8 cellular contexts compared by ENCODE assay signal in genomic region chr7:155533827-155534690, GRCh38. TPM values are rescaled to one million over a fixed set of nuclear protein-coding genes. Genes with fewer than 3 reads are reported as not detected.
A peak's percentile ranks its signal among the peaks of the same experiment; 100 is the strongest.
DNase-seq lines count a peak whose midpoint lies in the region; ATAC-seq and TF ChIP-seq lines count a peak whose summit lies in the region.

No MANE protein-coding gene starts in this region.

- peak overlapping the region; percentile 71 for H3K4me2 ChIP-seq in SK-N-SH

- peaks cover 8% of the 10 kb centered on the region for H3K4me1 Mint-ChIP-seq in endodermal cell

- H3K4me1 ChIP-seq in ES-I3 (ENCODE audit: insufficient read depth, low read length) (0 out of 2 replicates have a peak, but pooled peaks cover 3% of the 10 kb centered on the region), SK-N-SH (ENCODE audit: control insufficient read depth in 1 of 2, insufficient read depth in 2 of 2, low read depth in 1 of 2, low read length in 1 of 2) (peaks cover 0 to 11% of the 10 kb centered on the region in 2 experiments; a peak in 1 of 4 replicates), endodermal cell (ENCODE audit: control insufficient read depth, insufficient read depth, low read length) (peaks cover 5% of the 10 kb centered on the region), neuron (ENCODE audit: insufficient read depth, low read length) (peaks cover 41% of the 10 kb centered on the region)

- peak overlapping the region; percentile 41 for H3K4me3 Mint-ChIP-seq in endodermal cell

- H3K36me3 ChIP-seq in ES-I3 (ENCODE audit: insufficient read depth, low read length) (no peaks in the 10 kb centered on the region), SK-N-SH (replicated peaks in 1 of 2; ENCODE audit: control insufficient read depth in 1 of 2, insufficient read depth in 2 of 2, low read length in 1 of 2) (no peaks in the 10 kb centered on the region), endodermal cell (ENCODE audit: control insufficient read depth, insufficient read depth, low read length) (no peaks in the 10 kb centered on the region), neuron (ENCODE audit: insufficient read depth, low read length) (no peaks in the 10 kb centered on the region), MG63 (no peaks in the 10 kb centered on the region)

- ATAC-seq in HG03175 (IDR thresholded peaks at IDR 0.05; ENCODE audit: unreplicated experiment) (peak; percentile 58), GM18870 (IDR thresholded peaks at IDR 0.05; ENCODE audit: unreplicated experiment) (no peak), HG02852 (IDR thresholded peaks at IDR 0.05; ENCODE audit: unreplicated experiment) (no peak)

- TF ChIP-seq RAD21 in SK-N-SH (IDR thresholded peaks at IDR 0.05; ENCODE audit: low read length), result peak; percentile 55

- peak overlapping the region; percentile 44; the same call in 1 of the 2 replicates for H3K9ac ChIP-seq in ES-I3 (ENCODE audit: low read depth, low read length)
- no peak overlapping the region for H3K9ac ChIP-seq in SK-N-SH
- H3K9ac ChIP-seq in endodermal cell (ENCODE audit: extremely low read depth, low read length, poor library complexity, severe bottlenecking), result no peak overlapping the region

- POLR2A ChIA-PET in SK-N-SH (lab: Yijun Ruan, JAX), result no interaction called here

- TF ChIP-seq EP300 in SK-N-SH (IDR thresholded peaks at IDR 0.05; ENCODE audit: borderline replicate concordance in 1 of 2, low read depth in 1 of 2, low read length in 1 of 2), result no peak

- no peaks in the 10 kb centered on the region for H3K79me2 ChIP-seq in SK-N-SH (ENCODE audit: insufficient read depth)

- H3K9me2 ChIP-seq in SK-N-SH, result no peaks in the 10 kb centered on the region

- TF ChIP-seq CTCF in SK-N-SH (IDR thresholded peaks at IDR 0.05) (peak; percentile 75), endodermal cell (conservative IDR thresholded peaks at IDR 0.05) (peak; percentile 90)

- H2AFZ ChIP-seq in SK-N-SH (ENCODE audit: low read depth) (no peak overlapping the region), neuron (ENCODE audit: low read depth, low read length) (peak overlapping the region; percentile 92)

- no peaks in the 10 kb centered on the region for H3F3A ChIP-seq in SK-N-SH (replicated peaks; ENCODE audit: insufficient read depth)

- peaks cover 88% of the 10 kb centered on the region for H3K27me3 Mint-ChIP-seq in endodermal cell (ENCODE audit: insufficient read depth)

- H3K27ac ChIP-seq in SK-N-SH (ENCODE audit: low read depth in 2 of 2, low read length in 1 of 2) (no peak overlapping the region), endodermal cell (ENCODE audit: low read depth, low read length) (no peak overlapping the region)

- peaks cover 6% of the 10 kb centered on the region for H3K9me3 Mint-ChIP-seq in endodermal cell

- H3K4me3 ChIP-seq in SK-N-SH (ENCODE audit: low read depth in 2 of 2, low read length in 1 of 2), result peak overlapping the region in 1 of 2 experiments; percentile 34; a peak in 2 of 4 replicates
- peak overlapping the region; percentile 81 for H3K4me3 ChIP-seq in endodermal cell (ENCODE audit: low read length)
- H3K4me3 ChIP-seq in neuron (ENCODE audit: low read length), result peak overlapping the region; percentile 61
- no peak overlapping the region for H3K4me3 ChIP-seq in MG63

- DNase-seq in SK-N-SH (peak; percentile 92), endodermal cell (peak; percentile 91), MG63 (no peak)

- H3K27me3 ChIP-seq in SK-N-SH (ENCODE audit: insufficient read depth) (peaks cover 83% of the 10 kb centered on the region), endodermal cell (ENCODE audit: control insufficient read depth, insufficient read depth, low read length, poor library complexity, severe bottlenecking) (peaks cover 89% of the 10 kb centered on the region), neuron (ENCODE audit: insufficient read depth, low read length) (peaks cover 22% of the 10 kb centered on the region), MG63 (no peaks in the 10 kb centered on the region)

- WGBS in SK-N-SH (ENCODE audit: low lambda C conversion rate), result 28% methylated on average over 26 of the region's 27 CpGs
- WGBS in endodermal cell (ENCODE audit: insufficient coverage in 1 of 2, insufficient read length in 1 of 2), 2 experiments, result 19 to 33% methylated on average over 11 to 27 of the region's 27 CpGs

- H3K36me3 Mint-ChIP-seq in endodermal cell (ENCODE audit: low read depth), result no peaks in the 10 kb centered on the region

- CTCF ChIA-PET in SK-N-SH (lab: Yijun Ruan, JAX), result interaction anchor here (0.7 to 4.8 kb wide), 24 partner anchors 10 to 1796 kb away, joined by 3 to 33 read pairs (median 4); partner anchors contain the start of genes CNPY1 and RBM33

- no peak overlapping the region for H3K27ac Mint-ChIP-seq in endodermal cell

- H3K9me3 ChIP-seq in ES-I3 (ENCODE audit: control insufficient read depth, insufficient read depth, low read length), result no peaks in the 10 kb centered on the region
- no peaks in the 10 kb centered on the region for H3K9me3 ChIP-seq in SK-N-SH
- H3K9me3 ChIP-seq in endodermal cell (ENCODE audit: control insufficient read depth, low read length), result no peaks in the 10 kb centered on the region
- no peaks in the 10 kb centered on the region for H3K9me3 ChIP-seq in neuron (ENCODE audit: low read length)
- no peaks in the 10 kb centered on the region for H3K9me3 ChIP-seq in MG63

- H4K20me1 ChIP-seq in SK-N-SH (ENCODE audit: insufficient read depth), result no peaks in the 10 kb centered on the region

TF ChIP-seq in SK-N-SH, 30 proteins besides CTCF, POLR2A, EP300 and RAD21:
- TF ChIP-seq FOXM1 (IDR thresholded peaks at IDR 0.05; ENCODE audit: low read depth) (no peak), SMC3 (IDR thresholded peaks at IDR 0.05; ENCODE audit: low read depth, low read length) (peak; percentile 41)

RNA-seq across cellular contexts. Expression of gene CNPY1, which starts 12.3 kb away (rescaled TPM):
- polyA plus RNA-seq in SK-N-SH (2012; rRNA removed), result not detected in 2 replicates
- not detected in 2 replicates for polyA plus RNA-seq in SK-N-SH (2012; cell fraction: cytosol; rRNA removed)
- polyA plus RNA-seq in SK-N-SH (2012; cell fraction: nucleus; rRNA removed), result not detected in 2 replicates
- under 1 TPM in 1 of 2 donors, not detected in 1; 0.33 TPM for total RNA-seq in endodermal cell
- 18.5 TPM for polyA plus RNA-seq in endodermal cell (2013, experiment 1 of 2)
- polyA plus RNA-seq in endodermal cell (2013, experiment 2 of 2), result 22.2 TPM
- total RNA-seq in MG63 (2014; rRNA removed; shearing (Covaris generic); ENCODE audit: low replicate concordance), result not detected in 2 replicates
